18 cellular contexts compared by ENCODE assay signal in the genomic region with DNA sequence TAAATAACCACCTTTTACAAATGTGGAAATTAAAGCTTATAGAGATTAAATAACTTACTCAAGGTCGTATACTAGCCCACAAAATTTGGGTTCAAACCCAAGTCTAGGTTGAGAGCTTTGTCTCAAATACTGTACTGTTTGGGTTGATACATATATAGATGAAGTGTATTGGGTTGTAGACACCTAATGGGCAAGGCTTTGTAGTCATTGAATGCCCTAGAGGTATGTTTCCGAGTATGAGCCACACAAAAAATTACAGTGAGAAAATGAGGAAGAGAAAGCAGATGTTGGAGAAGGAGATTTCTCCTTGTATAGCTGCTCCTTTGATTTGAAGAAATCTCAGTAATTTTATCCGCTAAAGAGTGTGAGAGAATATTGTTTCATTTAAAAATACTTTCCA.
"Had no signal": no experiment of that assay in that cellular context is flagged by ENCODE, and none has a peak within 500 bp of the region (broad histone marks: within the 10 kb centered on the region; RNA-seq: fewer than 3 reads in every experiment).

No MANE protein-coding gene starts in this region.

- H3K27me3 ChIP-seq: colonic mucosa, ovary, sigmoid colon, spleen had no signal

- H3K27ac Mint-ChIP-seq: activated CD4-positive, alpha-beta T cell treated with anti-CD3 and anti-CD28 coated beads, Interleukin-2, amount 10 ng/mL, durations not matched to agents 24 days and 14 days; activated CD8-positive, alpha-beta T cell treated with anti-CD3 and anti-CD28 coated beads, Interleukin-2, amount 10 ng/mL, durations not matched to agents 7 days and 5 days; activated naive CD4-positive, alpha-beta T cell treated with anti-CD3 and anti-CD28 coated beads, Interleukin-2, amount 50 U/mL, for 72 hours had no signal

- H3K36me3 ChIP-seq: colonic mucosa, ovary, sigmoid colon had no signal

- ATAC-seq: activated CD8-positive, alpha-beta T cell treated with anti-CD3 and anti-CD28 coated beads, Interleukin-2, amount 10 ng/mL, durations not matched to agents 7 days and 5 days; activated naive CD4-positive, alpha-beta T cell treated with anti-CD3 and anti-CD28 coated beads, Interleukin-2, amount 50 U/mL, for 72 hours; esophagus mucosa; left lobe of liver; naive thymus-derived CD4-positive, alpha-beta T cell had no signal

- H3K4me3 ChIP-seq: colonic mucosa, ovary, sigmoid colon, spleen had no signal

- H3K9me3 Mint-ChIP-seq: activated CD4-positive, alpha-beta T cell treated with anti-CD3 and anti-CD28 coated beads, Interleukin-2, amount 10 ng/mL, durations not matched to agents 24 days and 14 days; activated naive CD4-positive, alpha-beta T cell treated with anti-CD3 and anti-CD28 coated beads, Interleukin-2, amount 50 U/mL, for 72 hours; naive thymus-derived CD4-positive, alpha-beta T cell had no signal

- H3K4me3 Mint-ChIP-seq: activated CD4-positive, alpha-beta T cell treated with anti-CD3 and anti-CD28 coated beads, Interleukin-2, amount 10 ng/mL, durations not matched to agents 24 days and 14 days; activated CD8-positive, alpha-beta T cell treated with anti-CD3 and anti-CD28 coated beads, Interleukin-2, amount 10 ng/mL, durations not matched to agents 7 days and 5 days; naive thymus-derived CD4-positive, alpha-beta T cell had no signal

- DNase-seq: activated CD4-positive, alpha-beta T cell treated with anti-CD3 and anti-CD28 coated beads, Interleukin-2, amount 10 ng/mL, durations not matched to agents 24 days and 14 days; activated CD4-positive, CD25-positive, alpha-beta regulatory T cell; activated CD8-positive, alpha-beta memory T cell treated with anti-CD3 and anti-CD28 coated beads, Interleukin-2, amount 50 U/mL, for 4 hours; activated CD8-positive, alpha-beta T cell treated with anti-CD3 and anti-CD28 coated beads, Interleukin-2, amount 10 ng/mL, durations not matched to agents 7 days and 5 days; activated effector memory CD4-positive, alpha-beta T cell treated with anti-CD3 and anti-CD28 coated beads, Interleukin-2, amount 50 U/mL, for 16 hours; activated T-cell treated with anti-CD3 and anti-CD28 coated beads, Interleukin-2, amount 50 U/mL, for 48 hours; amniotic stem cell; caudate nucleus; colonic mucosa; hippocampal formation; naive thymus-derived CD4-positive, alpha-beta T cell; ovary; sigmoid colon; spleen; stimulated activated CD4-positive, alpha-beta T cell treated with anti-CD3 and anti-CD28 coated beads, Interleukin-2, amount 100 ng/mL, for 24 hours had no signal

- H3K27me3 Mint-ChIP-seq: activated CD4-positive, alpha-beta T cell treated with anti-CD3 and anti-CD28 coated beads, Interleukin-2, amount 10 ng/mL, durations not matched to agents 24 days and 14 days; naive thymus-derived CD4-positive, alpha-beta T cell had no signal

- H3K27ac ChIP-seq: colonic mucosa, ovary, sigmoid colon had no signal

- H3K4me1 ChIP-seq: colonic mucosa had no signal

- H3K9me3 ChIP-seq: colonic mucosa, ovary, sigmoid colon, spleen had no signal
